8 cellular contexts compared by ENCODE assay signal in genomic region chr3:9891072-9891622, GRCh38. TPM values are rescaled to one million over a fixed set of nuclear protein-coding genes. Genes with fewer than 3 reads are reported as not detected.
A peak's percentile ranks its signal among the peaks of the same experiment; 100 is the strongest.
DNase-seq lines count a peak whose midpoint lies in the region; ATAC-seq and TF ChIP-seq lines count a peak whose summit lies in the region.

No MANE protein-coding gene starts in this region.

- no peaks in the 10 kb centered on the region for H3K27me3 Mint-ChIP-seq in activated naive CD4-positive, alpha-beta T cell treated with anti-CD3 and anti-CD28 coated beads for 36 hours (ENCODE audit: low read depth)

- CTCF ChIA-PET in activated naive CD4-positive, alpha-beta T cell treated with anti-CD3 and anti-CD28 coated beads for 36 hours (lab: Charles Lee): interaction anchor here (0.9 to 1.8 kb wide), 7 partner anchors 10 to 43 kb away, joined by 4 to 6 read pairs (median 4); partner anchors contain the start of gene IL17RE

- TF ChIP-seq POLR2A in lower leg skin (IDR thresholded peaks at IDR 0.05): no peak
- TF ChIP-seq POLR2A in transverse colon (IDR thresholded peaks at IDR 0.05): no peak

- H3K4me3 Mint-ChIP-seq in activated naive CD4-positive, alpha-beta T cell treated with anti-CD3 and anti-CD28 coated beads for 36 hours: peak overlapping the region; percentile 98

- TF ChIP-seq CTCF in ascending aorta (IDR thresholded peaks at IDR 0.05): no peak
- no peak for TF ChIP-seq CTCF in lower leg skin (IDR thresholded peaks at IDR 0.05)
- TF ChIP-seq CTCF in transverse colon (IDR thresholded peaks at IDR 0.05): no peak

- peaks cover 0 to 12% of the 10 kb centered on the region in 2 donors for H3K36me3 ChIP-seq in ascending aorta
- peaks cover 0 to 8% (median 4%) of the 10 kb centered on the region in 4 donors for H3K36me3 ChIP-seq in transverse colon

- in situ Hi-C loops in transverse colon (cut with MboI; ENCODE audit: low pct_ligation_motif_present in 1 of 4, low pct_unique_long_range_greater_than_20kb in 1 of 4, low sequenced_read_pairs in 3 of 4): no loop called here

- peaks cover 46% of the 10 kb centered on the region for H3K4me1 Mint-ChIP-seq in activated naive CD4-positive, alpha-beta T cell treated with anti-CD3 and anti-CD28 coated beads for 36 hours (ENCODE audit: low read depth)

- H3K27ac Mint-ChIP-seq in activated naive CD4-positive, alpha-beta T cell treated with anti-CD3 and anti-CD28 coated beads for 36 hours: peak overlapping the region; percentile 97

- ATAC-seq in GM19324 (IDR thresholded peaks at IDR 0.05; ENCODE audit: low FRiP score, unreplicated experiment): no peak

- WGBS in lower leg skin, 2 donors: 7 to 11% methylated on average over 12 of the region's 12 CpGs
- 5 to 8% methylated on average over 3 to 12 of the region's 12 CpGs for WGBS in transverse colon (ENCODE audit: low coverage in 1 of 2), 2 donors

- intact Hi-C loops in activated naive CD4-positive, alpha-beta T cell treated with anti-CD3 and anti-CD28 coated beads for 36 hours (cut with micrococcal nuclease): loop anchor here (2.0 to 5.0 kb wide), 3 partner anchors 251 to 1956 kb away; partner anchors contain the start of genes TAMM41, TATDN2 and VHL
- intact Hi-C loops in ascending aorta (cut with DNase I) (loop anchor here (2.0 kb wide), 3 partner anchors 24 to 42 kb away; partner anchors contain the start of genes CRELD1 and IL17RC), lower leg skin (cut with DNase I; ENCODE audit: low total_unique reads) (no loop called here), transverse colon (cut with DNase I; ENCODE audit: low total_unique reads) (no loop called here)

- peaks cover 0 to 7% of the 10 kb centered on the region in 2 donors for H3K4me1 ChIP-seq in ascending aorta
- H3K4me1 ChIP-seq in transverse colon: peaks cover 0 to 47% (median 27%) of the 10 kb centered on the region in 4 donors

- H3K27me3 ChIP-seq in ascending aorta (no peaks in the 10 kb centered on the region), transverse colon (no peaks in the 10 kb centered on the region)

- no peak for DNase-seq in activated naive CD4-positive, alpha-beta T cell treated with anti-CD3 and anti-CD28 coated beads for 36 hours
- no peak for DNase-seq in activated naive CD4-positive, alpha-beta T cell treated with anti-CD3 and anti-CD28 coated beads, Interleukin-2, amount 50 U/mL, for 16 hours
- DNase-seq in ascending aorta (ENCODE audit: low spot score in 2 of 2) (no peak), lower leg skin (ENCODE audit: low spot score in 2 of 2) (no peak), transverse colon (no peak), HPDE6-E6E7 (ENCODE audit: extremely low spot score) (no peak), ecto neural progenitor cell (ENCODE audit: low spot score) (no peak)

- H3K4me3 ChIP-seq in ascending aorta (peak overlapping the region; percentile 90 to 98), lower leg skin (ENCODE audit: low read depth, poor library complexity, severe bottlenecking) (peak overlapping the region; percentile 92), transverse colon (peak overlapping the region; percentile 64 to 98 (median 87))

- TF ChIP-seq EP300 in transverse colon (IDR thresholded peaks at IDR 0.05; ENCODE audit: low read depth): no peak

- peak overlapping the region; percentile 93 to 98 for H3K27ac ChIP-seq in ascending aorta
- H3K27ac ChIP-seq in transverse colon: peak overlapping the region; percentile 92 to 98 (median 96)

- H3K36me3 Mint-ChIP-seq in activated naive CD4-positive, alpha-beta T cell treated with anti-CD3 and anti-CD28 coated beads for 36 hours (ENCODE audit: low read depth): peaks cover 29% of the 10 kb centered on the region

- H3K9me3 Mint-ChIP-seq in activated naive CD4-positive, alpha-beta T cell treated with anti-CD3 and anti-CD28 coated beads for 36 hours: no peaks in the 10 kb centered on the region

- H3K9me3 ChIP-seq in ascending aorta (no peaks in the 10 kb centered on the region), transverse colon (no peaks in the 10 kb centered on the region)

RNA-seq across cellular contexts. Expression of gene JAGN1, which starts 0.7 kb away (rescaled TPM):
- total RNA-seq in activated naive CD4-positive, alpha-beta T cell treated with anti-CD3 and anti-CD28 coated beads for 36 hours: 10 to 100 TPM; 11.7 to 13.6 TPM
- total RNA-seq in ascending aorta (55.2 TPM), lower leg skin (10 to 100 TPM; 39.2 to 70.6 (median 51.0) TPM), transverse colon (10 to 100 TPM in 3 of 4 donors, 1 to 10 TPM in 1; 5.8 to 73.0 (median 28.5) TPM)

RNA-seq across cellular contexts. Expression of gene CIDEC, which starts 11.1 kb away (rescaled TPM):
- total RNA-seq in activated naive CD4-positive, alpha-beta T cell treated with anti-CD3 and anti-CD28 coated beads for 36 hours: not detected
- total RNA-seq in ascending aorta: 29.9 TPM
- total RNA-seq in lower leg skin: 10 to 100 TPM in 2 of 4 donors, 1 to 10 TPM in 2; 2.8 to 23.7 (median 9.0) TPM
- total RNA-seq in transverse colon: 10 to 100 TPM in 3 of 4 donors, under 1 TPM in 1; 1.00 to 50.5 (median 48.0) TPM

RNA-seq across cellular contexts. Expression of gene IL17RE, which starts 11.5 kb away (rescaled TPM):
- total RNA-seq in activated naive CD4-positive, alpha-beta T cell treated with anti-CD3 and anti-CD28 coated beads for 36 hours: under 1 TPM; 0.24 to 0.25 TPM
- total RNA-seq in ascending aorta (21.7 TPM), lower leg skin (100 to 1,000 TPM in 1 of 4 donors, 10 to 100 TPM in 3; 71.1 to 117 (median 81.1) TPM), transverse colon (100 to 1,000 TPM in 2 of 4 donors, 10 to 100 TPM in 2; 81.5 to 178 (median 108) TPM)

RNA-seq across cellular contexts. Expression of gene IL17RC, which starts 25.8 kb away (rescaled TPM):
- under 1 TPM; 0.21 to 0.44 TPM for total RNA-seq in activated naive CD4-positive, alpha-beta T cell treated with anti-CD3 and anti-CD28 coated beads for 36 hours
- total RNA-seq in ascending aorta: 82.5 TPM
- total RNA-seq in lower leg skin: 100 to 1,000 TPM in 3 of 4 donors, 10 to 100 TPM in 1; 95.5 to 155 (median 113) TPM
- total RNA-seq in transverse colon: 10 to 100 TPM; 61.1 to 74.4 (median 67.1) TPM

RNA-seq across cellular contexts. Expression of gene CRELD1, which starts 42.5 kb away (rescaled TPM):
- 10 to 100 TPM; 15.7 to 19.9 TPM for total RNA-seq in activated naive CD4-positive, alpha-beta T cell treated with anti-CD3 and anti-CD28 coated beads for 36 hours
- total RNA-seq in ascending aorta (35.8 TPM), lower leg skin (10 to 100 TPM; 16.1 to 58.8 (median 28.3) TPM), transverse colon (10 to 100 TPM in 3 of 4 donors, 1 to 10 TPM in 1; 7.1 to 36.8 (median 18.9) TPM)

Comparison
In these comparisons a context has a peak if more than half of its experiments do, and no peak if none do; other contexts are left out.
1. RNA of gene IL17RE, which starts 11.5 kb away (total RNA-seq): 81.5 to 178 TPM in transverse colon, 71.1 to 117 TPM in lower leg skin and 21.7 TPM in ascending aorta (single experiment); 0.24 to 0.25 TPM in activated naive CD4-positive, alpha-beta T cell treated with anti-CD3 and anti-CD28 coated beads for 36 hours; every median in the first group is over 10 times any median in the second.
2. intact Hi-C loops: an anchor here in activated naive CD4-positive, alpha-beta T cell treated with anti-CD3 and anti-CD28 coated beads for 36 hours (2.0 to 5.0 kb wide) and ascending aorta (2.0 kb wide); none called in lower leg skin and transverse colon.
3. Peak in every context shown above with its lines, with median percentiles within 50 percentile points of each other: H3K4me3 ChIP-seq.